In genomic region chr3:63513801-63514200, GRCh38 we compare ENCODE assay signal across 31 cellular contexts.
"Had no signal": no experiment of that assay in that cellular context is flagged by ENCODE, and none has a peak within 500 bp of the region (broad histone marks: within the 10 kb centered on the region; RNA-seq: fewer than 3 reads in every experiment).

No MANE protein-coding gene starts in this region.

- DNase-seq: Karpas-422, Kasumi-1, MG63, MM.1S, MV-4-11, NCI-H1048, NCI-H1092, NCI-H1092 treated with DMSO at 0.1 percent for 48 hours, NCI-H1105, NCI-H1105 treated with DMSO at 0.1 percent for 48 hours, NCI-H1417 treated with DMSO at 0.1 percent for 48 hours, NCI-H1436, NCI-H1436 treated with DMSO at 0.1 percent for 48 hours, NCI-H1694, NCI-H1694 treated with DMSO at 0.1 percent for 48 hours, NCI-H187, NCI-H187 treated with DMSO at 0.1 percent for 48 hours, NCI-H1930, NCI-H2029, NCI-H2029 treated with DMSO at 0.1 percent for 48 hours, NCI-H2081, NCI-H2081 treated with DMSO at 0.1 percent for 48 hours, NCI-H2107, NCI-H2171, NCI-H2171 treated with DMSO at 0.1 percent for 48 hours, NCI-H2227 treated with DMSO at 0.1 percent for 48 hours, NCI-H226, NCI-H345, NCI-H446, NCI-H446 treated with DMSO at 0.1 percent for 48 hours, NCI-H510A had no signal
